In genomic region chr20:36252511-36252910, GRCh38 we compare ENCODE assay signal across 28 cellular contexts. TPM values are rescaled to one million over a fixed set of nuclear protein-coding genes. Genes with fewer than 3 reads are reported as not detected.
DNase-seq lines count a peak whose midpoint lies in the region; ATAC-seq and TF ChIP-seq lines count a peak whose summit lies in the region.
"Had no signal": no experiment of that assay in that cellular context is flagged by ENCODE, and none has a peak within 500 bp of the region (broad histone marks: within the 10 kb centered on the region; RNA-seq: fewer than 3 reads in every experiment).

No MANE protein-coding gene starts in this region.

- CTCF ChIA-PET in RWPE1 (lab: Yijun Ruan, JAX): interaction anchor here (0.7 to 1.7 kb wide), 3 partner anchors 11 to 187 kb away, joined by 3 to 7 read pairs (median 5); no protein-coding TSS in a partner anchor

- H3K4me1 Mint-ChIP-seq in activated T-cell treated with anti-CD3 and anti-CD28 coated beads, Interleukin-2, amount 50 U/mL, for 24 hours (ENCODE audit: low read depth): peaks cover 28% of the 10 kb centered on the region
- H3K4me1 Mint-ChIP-seq in brain: peaks cover 35% of the 10 kb centered on the region
- H3K4me1 Mint-ChIP-seq: activated B cell treated with CpG ODN at 0.5 μM for 24 hours had no signal

- H3K36me3 Mint-ChIP-seq in activated T-cell treated with anti-CD3 and anti-CD28 coated beads, Interleukin-2, amount 50 U/mL, for 24 hours (ENCODE audit: low read depth): peaks cover 89% of the 10 kb centered on the region
- H3K36me3 Mint-ChIP-seq in brain: peaks cover 53% of the 10 kb centered on the region

- H3K9me3 Mint-ChIP-seq in activated T-cell treated with anti-CD3 and anti-CD28 coated beads, Interleukin-2, amount 50 U/mL, for 24 hours: no peaks in the 10 kb centered on the region
- H3K9me3 Mint-ChIP-seq in brain: no peaks in the 10 kb centered on the region
- H3K9me3 Mint-ChIP-seq: activated B cell treated with CpG ODN at 0.5 μM for 24 hours; CD4-positive, alpha-beta T cell; IgD-negative memory B cell; natural killer cell had no signal

- POLR2A ChIA-PET in RWPE1 (lab: Yijun Ruan, JAX; ENCODE audit: low non-redundant PET): interaction anchor here (0.6 kb wide), 1 partner anchor 8 kb away, joined by 7 read pairs; no protein-coding TSS in a partner anchor

- ATAC-seq in HG02970 (IDR thresholded peaks at IDR 0.05; ENCODE audit: low FRiP score, unreplicated experiment): no peak
- ATAC-seq: A549, heart right ventricle, lower lobe of right lung, natural killer cell had no signal

- peak overlapping the region; percentile 6 for H3K27ac Mint-ChIP-seq in activated T-cell treated with anti-CD3 and anti-CD28 coated beads, Interleukin-2, amount 50 U/mL, for 24 hours
- peak overlapping the region in 4 of 5 experiments; percentile 1 to 25 (median 10) for H3K27ac Mint-ChIP-seq in brain
- H3K27ac Mint-ChIP-seq: activated B cell treated with CpG ODN at 0.5 μM for 24 hours; CD4-positive, alpha-beta T cell; IgD-negative memory B cell had no signal

- H3K27ac ChIP-seq in RWPE1: peak overlapping the region; percentile 42
- H3K27ac ChIP-seq: A549, cardiac muscle cell, esophagus muscularis mucosa, heart right ventricle, lower lobe of right lung, SJCRH30, transverse colon had no signal

- TF ChIP-seq CTCF in RWPE1 (conservative IDR thresholded peaks at IDR 0.05; ENCODE audit: low read depth) (no peak), brain (conservative IDR thresholded peaks at IDR 0.05) (no peak)

- H3K27me3 Mint-ChIP-seq in activated T-cell treated with anti-CD3 and anti-CD28 coated beads, Interleukin-2, amount 50 U/mL, for 24 hours: no peaks in the 10 kb centered on the region
- no peaks in the 10 kb centered on the region for H3K27me3 Mint-ChIP-seq in brain
- H3K27me3 Mint-ChIP-seq: activated B cell treated with CpG ODN at 0.5 μM for 24 hours; CD4-positive, alpha-beta T cell; IgD-negative memory B cell had no signal

- DNase-seq in activated T-cell treated with anti-CD3 and anti-CD28 coated beads, Interleukin-2, amount 50 U/mL, for 24 hours: no peak
- DNase-seq in activated T-cell treated with anti-CD3 and anti-CD28 coated beads, Interleukin-2, amount 50 U/mL, for 1 hour: no peak
- DNase-seq in RWPE1 (ENCODE audit: low spot score): no peak
- peak; percentile 26 for DNase-seq in myocyte (ENCODE audit: low read depth)
- DNase-seq in SKM-1 treated with dmso at 0.1 percent for 144 hours (lab: John Stamatoyannopoulos, UW; ENCODE audit: unreplicated experiment): no peak
- DNase-seq in nucleus accumbens (lab: John Stamatoyannopoulos, UW): no peak
- DNase-seq: activated B cell treated with CpG ODN at 0.5 μM for 24 hours; activated CD4-positive, alpha-beta T cell treated with anti-CD3 and anti-CD28 coated beads, Interleukin-2, amount 50 U/mL, for 48 hours; activated gamma-delta T cell; CD4-positive, alpha-beta T cell; effector memory CD4-positive, alpha-beta T cell; foreskin fibroblast; heart right ventricle; lower lobe of right lung; natural killer cell; NCI-H1436 treated with DMSO at 0.1 percent for 48 hours; NCI-H446; NCI-H774; SJCRH30; stimulated activated CD4-positive, alpha-beta T cell treated with anti-CD3 and anti-CD28 coated beads, Interleukin-15, amount 100 ng/mL, for 24 hours; stimulated activated CD4-positive, alpha-beta T cell treated with anti-CD3 and anti-CD28 coated beads, Interleukin-4, amount 100 ng/mL, for 4 hours; transverse colon had no signal

- no peak overlapping the region for H3K4me3 Mint-ChIP-seq in activated T-cell treated with anti-CD3 and anti-CD28 coated beads, Interleukin-2, amount 50 U/mL, for 24 hours
- no peak overlapping the region for H3K4me3 Mint-ChIP-seq in brain
- H3K4me3 Mint-ChIP-seq: activated B cell treated with CpG ODN at 0.5 μM for 24 hours; CD4-positive, alpha-beta T cell; IgD-negative memory B cell; natural killer cell had no signal

RNA-seq across cellular contexts. Expression of gene AAR2, which starts 16.2 kb away (rescaled TPM):
- polyA plus RNA-seq in brain (ENCODE audit: insufficient read depth, low read depth, low replicate concordance): 56.5 TPM
- total RNA-seq in myocyte: 34.1 and 36.2 TPM in 2 replicates
- 33.1 TPM for polyA plus RNA-seq in myocyte (2012)

RNA-seq across cellular contexts. Expression of gene DLGAP4, which starts 53.6 kb away (rescaled TPM):
- polyA plus RNA-seq in brain (ENCODE audit: insufficient read depth, low read depth, low replicate concordance): 190 TPM
- total RNA-seq in myocyte: 39.7 and 42.5 TPM in 2 replicates
- 99.3 TPM for polyA plus RNA-seq in myocyte (2012)
